22 cellular contexts compared by ENCODE assay signal in genomic region chr2:96852667-96853066, GRCh38. TPM values are rescaled to one million over a fixed set of nuclear protein-coding genes. Genes with fewer than 3 reads are reported as not detected.
DNase-seq lines count a peak whose midpoint lies in the region; ATAC-seq and TF ChIP-seq lines count a peak whose summit lies in the region.
"Had no signal": no experiment of that assay in that cellular context is flagged by ENCODE, and none has a peak within 500 bp of the region (broad histone marks: within the 10 kb centered on the region; RNA-seq: fewer than 3 reads in every experiment).

No MANE protein-coding gene starts in this region.

- peaks cover 25% of the 10 kb centered on the region for H3K4me1 Mint-ChIP-seq in activated T-cell treated with anti-CD3 and anti-CD28 coated beads, Interleukin-2, amount 50 U/mL, for 72 hours (ENCODE audit: low read depth)
- H3K4me1 Mint-ChIP-seq in activated T-cell treated with anti-CD3 and anti-CD28 coated beads, Interleukin-2, amount 50 U/mL, for 24 hours (ENCODE audit: low read depth), result peaks cover 20% of the 10 kb centered on the region
- peaks cover 17% of the 10 kb centered on the region for H3K4me1 Mint-ChIP-seq in endothelial cell (ENCODE audit: unreplicated experiment)

- no peak overlapping the region for H3K27ac ChIP-seq in Panc1 (ENCODE audit: low read length)
- H3K27ac ChIP-seq in osteoblast (ENCODE audit: low read depth, low read length), result no peak overlapping the region
- no peak overlapping the region for H3K27ac ChIP-seq in A673 (ENCODE audit: low read depth, low read length, poor library complexity, severe bottlenecking)
- H3K27ac ChIP-seq: 22Rv1; BLaER1 treated with 17β-estradiol and CSF1 and Interleukin-3, amounts not matched to agents 10 nM and 100 nM had no signal

- in situ Hi-C loops in Panc1 (cut with HindIII; ENCODE audit: low pct_unique_long_range_greater_than_20kb, low sequenced_read_pairs), result no loop called here

- POLR2A ChIA-PET in Panc1 (lab: Charles Lee), result no interaction called here
- POLR2A ChIA-PET in A673 (lab: Charles Lee; ENCODE audit: low non-redundant PET), result no interaction called here

- no peak overlapping the region for H3K4me2 ChIP-seq in osteoblast (ENCODE audit: insufficient read depth, low read length)
- H3K4me2 ChIP-seq: BLaER1 treated with 17β-estradiol and CSF1 and Interleukin-3, amounts not matched to agents 10 nM and 100 nM had no signal

- H4K20me1 ChIP-seq in osteoblast (ENCODE audit: insufficient read depth, low read length), result peaks cover 3% of the 10 kb centered on the region

- CTCF ChIA-PET in Panc1 (lab: Charles Lee) (interaction anchor here (0.6 to 1.0 kb wide), 2 partner anchors 16 to 258 kb away, joined by 3 to 5 read pairs; no protein-coding TSS in a partner anchor), A673 (lab: Charles Lee) (no interaction called here)

- H3K9me3 Mint-ChIP-seq in activated T-cell treated with anti-CD3 and anti-CD28 coated beads, Interleukin-2, amount 50 U/mL, for 72 hours, result no peaks in the 10 kb centered on the region
- H3K9me3 Mint-ChIP-seq in activated T-cell treated with anti-CD3 and anti-CD28 coated beads, Interleukin-2, amount 50 U/mL, for 24 hours, result no peaks in the 10 kb centered on the region
- H3K9me3 Mint-ChIP-seq in endothelial cell (ENCODE audit: unreplicated experiment), result no peaks in the 10 kb centered on the region
- H3K9me3 Mint-ChIP-seq: CD4-positive, alpha-beta memory T cell had no signal

- peaks cover 2% of the 10 kb centered on the region; the same call in 1 of the 2 replicates for H3K36me3 ChIP-seq in Panc1 (ENCODE audit: control insufficient read depth, insufficient read depth, low read length)
- peaks cover 18% of the 10 kb centered on the region for H3K36me3 ChIP-seq in osteoblast (ENCODE audit: insufficient read depth, low read length)
- peaks cover 40% of the 10 kb centered on the region for H3K36me3 ChIP-seq in A673 (ENCODE audit: insufficient read depth, low read length, poor library complexity, severe bottlenecking)
- H3K36me3 ChIP-seq: BE2C had no signal

- TSS peak; percentile 11 for BruUV-seq in Panc1 (replicated peaks; lab: Mats Ljungman, UMichigan)
- no TSS peak for BruUV-seq in A673 (replicated peaks; lab: Mats Ljungman, UMichigan)

- H3K4me1 ChIP-seq in Panc1 (ENCODE audit: control insufficient read depth, insufficient read depth, low read length), result peaks cover 6% of the 10 kb centered on the region; the same call in 1 of the 2 replicates
- peaks cover 8% of the 10 kb centered on the region for H3K4me1 ChIP-seq in osteoblast (ENCODE audit: insufficient read depth, low read length)
- H3K4me1 ChIP-seq in A673 (ENCODE audit: insufficient read depth, low read length, poor library complexity, severe bottlenecking), result peaks cover 3% of the 10 kb centered on the region
- H3K4me1 ChIP-seq: BE2C had no signal

- H3K36me3 Mint-ChIP-seq in activated T-cell treated with anti-CD3 and anti-CD28 coated beads, Interleukin-2, amount 50 U/mL, for 72 hours (ENCODE audit: insufficient read depth in 2 of 2), result peaks cover 0 to 17% of the 10 kb centered on the region in 2 donors
- peaks cover 71% of the 10 kb centered on the region for H3K36me3 Mint-ChIP-seq in activated T-cell treated with anti-CD3 and anti-CD28 coated beads, Interleukin-2, amount 50 U/mL, for 24 hours (ENCODE audit: low read depth)
- H3K36me3 Mint-ChIP-seq in endothelial cell (ENCODE audit: low read depth, unreplicated experiment), result peaks cover 24% of the 10 kb centered on the region

- peaks cover 23% of the 10 kb centered on the region for H3K79me2 ChIP-seq in osteoblast (ENCODE audit: insufficient read depth, low read length)

- intact Hi-C loops in Panc1 (cut with micrococcal nuclease; ENCODE audit: unreplicated experiment) (no loop called here), A673 (cut with micrococcal nuclease; ENCODE audit: unreplicated experiment) (no loop called here)

- no peak for ATAC-seq in activated T-cell treated with anti-CD3 and anti-CD28 coated beads, Interleukin-2, amount 50 U/mL, for 72 hours (replicated peaks in 1 of 2)
- ATAC-seq in Panc1, result no peak

- TF ChIP-seq CTCF in Panc1 (IDR thresholded peaks at IDR 0.05) (no peak), endothelial cell (IDR thresholded peaks at IDR 0.05; ENCODE audit: unreplicated experiment) (no peak), osteoblast (IDR thresholded peaks at IDR 0.05; ENCODE audit: extremely low read depth, low read depth, low read length) (no peak), A673 (conservative IDR thresholded peaks at IDR 0.05; ENCODE audit: low read depth, low read length) (no peak)

- H3K9me3 ChIP-seq in Panc1 (ENCODE audit: control insufficient read depth, insufficient read depth, low read depth, low read length), result no peaks in the 10 kb centered on the region
- no peaks in the 10 kb centered on the region for H3K9me3 ChIP-seq in osteoblast (ENCODE audit: low read depth, low read length)
- no peaks in the 10 kb centered on the region for H3K9me3 ChIP-seq in A673 (ENCODE audit: low read depth, low read length, poor library complexity, severe bottlenecking)
- H3K9me3 ChIP-seq: BE2C; BLaER1 treated with 17β-estradiol and CSF1 and Interleukin-3, amounts not matched to agents 10 nM and 100 nM; HAP-1 had no signal

- H3K4me3 ChIP-seq in Panc1 (ENCODE audit: low read depth in 2 of 2, low read length in 2 of 2) (no peak overlapping the region), osteoblast (ENCODE audit: insufficient read depth, low read length) (no peak overlapping the region), A673 (ENCODE audit: low read depth, low read length, poor library complexity, severe bottlenecking) (no peak overlapping the region)
- H3K4me3 ChIP-seq: BLaER1 treated with 17β-estradiol and CSF1 and Interleukin-3, amounts not matched to agents 10 nM and 100 nM; HAP-1 had no signal

- H3K27ac Mint-ChIP-seq in activated T-cell treated with anti-CD3 and anti-CD28 coated beads, Interleukin-2, amount 50 U/mL, for 72 hours, result peak overlapping the region; percentile 65
- no peak overlapping the region for H3K27ac Mint-ChIP-seq in activated T-cell treated with anti-CD3 and anti-CD28 coated beads, Interleukin-2, amount 50 U/mL, for 24 hours
- no peak overlapping the region for H3K27ac Mint-ChIP-seq in endothelial cell (ENCODE audit: unreplicated experiment)
- H3K27ac Mint-ChIP-seq: CD14-positive monocyte had no signal

- no peak for DNase-seq in activated T-cell treated with anti-CD3 and anti-CD28 coated beads, Interleukin-2, amount 50 U/mL, for 72 hours
- DNase-seq in activated T-cell treated with anti-CD3 and anti-CD28 coated beads, Interleukin-2, amount 50 U/mL, for 24 hours, result no peak
- DNase-seq in Panc1 (ENCODE audit: low read depth, low spot score) (no peak), endothelial cell (ENCODE audit: low spot score) (no peak), osteoblast (ENCODE audit: insufficient read length, low spot score, missing footprints) (peak; percentile 35), A673 (ENCODE audit: low spot score) (no peak)
- DNase-seq in activated CD8-positive, alpha-beta memory T cell treated with anti-CD3 and anti-CD28 coated beads for 24 hours, result no peak
- no peak for DNase-seq in activated CD4-positive, alpha-beta T cell treated with anti-CD3 and anti-CD28 coated beads, Interleukin-2, amount 50 U/mL, for 1 hour
- DNase-seq: ACHN; AML-193; BE2C; Calu3; CD4-positive, alpha-beta memory T cell; COR-L47; DMS53; DMS79 treated with DMSO at 0.1 percent for 48 hours; GF-D8; GOT3 had no signal

- H3K4me3 Mint-ChIP-seq in activated T-cell treated with anti-CD3 and anti-CD28 coated beads, Interleukin-2, amount 50 U/mL, for 72 hours, result no peak overlapping the region
- H3K4me3 Mint-ChIP-seq in activated T-cell treated with anti-CD3 and anti-CD28 coated beads, Interleukin-2, amount 50 U/mL, for 24 hours, result no peak overlapping the region
- H3K4me3 Mint-ChIP-seq in endothelial cell (ENCODE audit: unreplicated experiment), result peak overlapping the region; percentile 47
- H3K4me3 Mint-ChIP-seq: CD14-positive monocyte; CD4-positive, alpha-beta memory T cell had no signal

- H3K27me3 ChIP-seq in Panc1 (ENCODE audit: control insufficient read depth, insufficient read depth, low read length), result no peaks in the 10 kb centered on the region
- H3K27me3 ChIP-seq in osteoblast (ENCODE audit: insufficient read depth, low read length), result no peaks in the 10 kb centered on the region
- no peaks in the 10 kb centered on the region for H3K27me3 ChIP-seq in A673 (replicated peaks; ENCODE audit: insufficient read depth, low read depth, low read length, poor library complexity)
- H3K27me3 ChIP-seq: BE2C; BLaER1 treated with 17β-estradiol and CSF1 and Interleukin-3, amounts not matched to agents 10 nM and 100 nM had no signal

- no peak overlapping the region for H2AFZ ChIP-seq in osteoblast (ENCODE audit: low read length)

- H3K27me3 Mint-ChIP-seq in activated T-cell treated with anti-CD3 and anti-CD28 coated beads, Interleukin-2, amount 50 U/mL, for 72 hours (ENCODE audit: low read depth), result no peaks in the 10 kb centered on the region
- no peaks in the 10 kb centered on the region for H3K27me3 Mint-ChIP-seq in activated T-cell treated with anti-CD3 and anti-CD28 coated beads, Interleukin-2, amount 50 U/mL, for 24 hours
- peaks cover 5% of the 10 kb centered on the region for H3K27me3 Mint-ChIP-seq in endothelial cell (ENCODE audit: unreplicated experiment)
- H3K27me3 Mint-ChIP-seq: CD4-positive, alpha-beta memory T cell had no signal

RNA-seq across cellular contexts. Expression of gene ANKRD39, which starts 5.1 kb away (rescaled TPM):
- 10 to 100 TPM; 16.5 to 17.2 TPM for total RNA-seq in activated T-cell treated with anti-CD3 and anti-CD28 coated beads, Interleukin-2, amount 50 U/mL, for 72 hours
- total RNA-seq in Panc1 (2021; ENCODE audit: unreplicated experiment) (24.4 TPM), endothelial cell (ENCODE audit: unreplicated experiment) (14.9 TPM), osteoblast (5.1 and 5.9 TPM in 2 replicates), A673 (2021) (21.0 and 25.3 TPM in 2 replicates)
- 40.1 TPM for polyA plus RNA-seq in Panc1 (2012; ENCODE audit: insufficient read length)

RNA-seq across cellular contexts. Expression of gene ANKRD23, which starts 8.8 kb away (rescaled TPM):
- total RNA-seq in activated T-cell treated with anti-CD3 and anti-CD28 coated beads, Interleukin-2, amount 50 U/mL, for 72 hours, result 1 to 10 TPM; 4.4 to 5.7 TPM
- total RNA-seq in Panc1 (2021; ENCODE audit: unreplicated experiment), result 3.2 TPM
- 2.6 TPM for polyA plus RNA-seq in Panc1 (2012; ENCODE audit: insufficient read length)
- 4.7 TPM for total RNA-seq in endothelial cell (ENCODE audit: unreplicated experiment)
- 1.8 and 2.1 TPM in 2 replicates for total RNA-seq in osteoblast
- total RNA-seq in A673 (2021), result 6.2 and 8.6 TPM in 2 replicates
- polyA plus RNA-seq: CD14-positive monocyte had no signal

RNA-seq across cellular contexts. Expression of gene SEMA4C, which starts 17.2 kb away (rescaled TPM):
- 10 to 100 TPM; 16.0 to 22.2 TPM for total RNA-seq in activated T-cell treated with anti-CD3 and anti-CD28 coated beads, Interleukin-2, amount 50 U/mL, for 72 hours
- total RNA-seq in Panc1 (2021; ENCODE audit: unreplicated experiment) (40.2 TPM), endothelial cell (ENCODE audit: unreplicated experiment) (279 TPM), osteoblast (28.0 and 29.7 TPM in 2 replicates), A673 (2021) (33.3 and 36.1 TPM in 2 replicates)
- 54.0 TPM for polyA plus RNA-seq in Panc1 (2012; ENCODE audit: insufficient read length)

RNA-seq across cellular contexts. Expression of gene CNNM3, which starts 36.6 kb away (rescaled TPM):
- 10 to 100 TPM; 20.7 to 27.9 TPM for total RNA-seq in activated T-cell treated with anti-CD3 and anti-CD28 coated beads, Interleukin-2, amount 50 U/mL, for 72 hours
- total RNA-seq in Panc1 (2021; ENCODE audit: unreplicated experiment) (34.0 TPM), endothelial cell (ENCODE audit: unreplicated experiment) (14.7 TPM), osteoblast (8.7 and 8.8 TPM in 2 replicates), A673 (2021) (20.3 and 20.9 TPM in 2 replicates)
- 27.5 TPM for polyA plus RNA-seq in Panc1 (2012; ENCODE audit: insufficient read length)
